Comparison of ENCODE assay signal across 1 cellular context in genomic region chr10:20418286-20418685, GRCh38.
TF ChIP-seq lines count a peak whose summit lies in the region.

No MANE protein-coding gene starts in this region.

TF ChIP-seq in GM23338, 12 proteins besides CTCF, POLR2A, EP300 and RAD21 (continued from another document):
- TF ChIP-seq ZNF462 (CRISPR knock-in tag; IDR thresholded peaks at IDR 0.05), result no peak
- TF ChIP-seq ETS1 (IDR thresholded peaks at IDR 0.05), result no peak
- TF ChIP-seq EZH2 (IDR thresholded peaks at IDR 0.05; ENCODE audit: low read depth, unreplicated experiment), result no peak
- TF ChIP-seq CREB1 (CRISPR knock-in tag; IDR thresholded peaks at IDR 0.05; ENCODE audit: low read depth), result no peak
- no peak for TF ChIP-seq ZNF114 (CRISPR knock-in tag; IDR thresholded peaks at IDR 0.05)
- no peak for TF ChIP-seq POLR2AphosphoS5 (IDR thresholded peaks at IDR 0.05; ENCODE audit: low read depth)
- no peak for TF ChIP-seq NANOG (IDR thresholded peaks at IDR 0.05; ENCODE audit: borderline replicate concordance)
- TF ChIP-seq STAT1 (IDR thresholded peaks at IDR 0.05; ENCODE audit: unreplicated experiment), result no peak
- no peak for TF ChIP-seq EZH2phosphoT487 (IDR thresholded peaks at IDR 0.05; ENCODE audit: unreplicated experiment)
TF ChIP-seq in GM23338: peak in this region for 0.
